ENCODE assay signal across 30 cellular contexts in the genomic region with DNA sequence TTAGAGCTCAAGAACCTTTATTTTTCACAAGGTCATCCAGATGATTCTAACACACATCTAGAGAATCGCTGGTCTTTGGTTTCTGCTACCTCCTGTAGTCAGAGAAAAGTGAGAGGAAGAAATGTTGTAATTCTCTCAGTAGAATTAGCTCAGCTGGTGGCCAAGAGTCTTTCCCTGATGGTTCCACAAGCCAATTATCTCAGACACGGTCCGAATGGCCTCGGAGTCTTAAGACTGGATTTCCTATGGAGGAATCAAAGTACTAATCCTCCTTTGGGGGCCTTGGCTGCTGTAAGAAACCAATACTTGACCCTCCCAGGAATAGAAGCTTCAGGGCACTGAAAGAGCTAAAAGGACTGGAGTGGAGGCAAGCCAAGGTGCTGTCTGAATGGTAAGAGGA. TPM values are rescaled to one million over a fixed set of nuclear protein-coding genes. Genes with fewer than 3 reads are reported as not detected.
"Had no signal": no experiment of that assay in that cellular context is flagged by ENCODE, and none has a peak within 500 bp of the region (broad histone marks: within the 10 kb centered on the region; RNA-seq: fewer than 3 reads in every experiment).

No MANE protein-coding gene starts in this region.

- H3K27me3 ChIP-seq: body of pancreas, esophagus muscularis mucosa, foreskin keratinocyte, gastrocnemius medialis, heart left ventricle had no signal

- H3K9me3 Mint-ChIP-seq: activated CD4-positive, alpha-beta memory T cell treated with anti-CD3 and anti-CD28 coated beads, Interleukin-2, amount 10 ng/mL, durations not matched to agents 7 days and 5 days; activated CD4-positive, alpha-beta T cell treated with anti-CD3 and anti-CD28 coated beads, Interleukin-2, amount 10 ng/mL, durations not matched to agents 7 days and 5 days; activated T-cell treated with anti-CD3 and anti-CD28 coated beads, Interleukin-2, amount 50 U/mL, for 72 hours; effector memory CD8-positive, alpha-beta T cell; T-helper 2 cell treated with Interferon-gamma antibody and Interleukin-4, amounts not matched to agents 5 μg/mL and 100 μg/mL, for 36 hours had no signal

- H3K27ac ChIP-seq: body of pancreas, esophagus muscularis mucosa, foreskin keratinocyte, gastrocnemius medialis, heart left ventricle had no signal

- H3K27ac Mint-ChIP-seq: activated CD4-positive, alpha-beta memory T cell treated with anti-CD3 and anti-CD28 coated beads, Interleukin-2, amount 10 ng/mL, durations not matched to agents 7 days and 5 days; activated CD4-positive, alpha-beta T cell treated with anti-CD3 and anti-CD28 coated beads, Interleukin-2, amount 10 ng/mL, durations not matched to agents 7 days and 5 days; activated naive CD8-positive, alpha-beta T cell; effector memory CD8-positive, alpha-beta T cell; T-helper 17 cell; T-helper 2 cell treated with Interferon-gamma antibody and Interleukin-4, amounts not matched to agents 5 μg/mL and 100 μg/mL, for 36 hours had no signal

- DNase-seq: activated CD4-positive, alpha-beta T cell treated with anti-CD3 and anti-CD28 coated beads for 1 hour; activated CD4-positive, alpha-beta T cell treated with anti-CD3 and anti-CD28 coated beads for 4 hours; activated CD4-positive, alpha-beta T cell treated with anti-CD3 and anti-CD28 coated beads, Interleukin-2, amount 10 ng/mL, durations not matched to agents 7 days and 5 days; activated CD4-positive, alpha-beta T cell treated with anti-CD3 and anti-CD28 coated beads, Interleukin-2, amount 50 U/mL, for 4 hours; activated gamma-delta T cell; activated naive CD4-positive, alpha-beta T cell treated with anti-CD3 and anti-CD28 coated beads, Interleukin-2, amount 50 U/mL, for 16 hours; activated naive CD4-positive, alpha-beta T cell treated with Interleukin-2 at 50 U/mL for 16 hours; activated T-cell treated with anti-CD3 and anti-CD28 coated beads, Interleukin-2, amount 50 U/mL, for 1 hour; activated T-cell treated with anti-CD3 and anti-CD28 coated beads, Interleukin-2, amount 50 U/mL, for 72 hours; amniotic stem cell; anterior cingulate cortex; body of pancreas; caudate nucleus; cortex of kidney; dermis blood vessel endothelial cell; effector CD4-positive, alpha-beta T cell; effector memory CD8-positive, alpha-beta T cell; erythroblast; foreskin keratinocyte; gastrocnemius medialis; glutamatergic neuron; heart left ventricle; T-helper 1 cell; T-helper 17 cell; T1000 had no signal

- H3K4me1 Mint-ChIP-seq: activated CD4-positive, alpha-beta memory T cell treated with anti-CD3 and anti-CD28 coated beads, Interleukin-2, amount 10 ng/mL, durations not matched to agents 7 days and 5 days; activated CD4-positive, alpha-beta T cell treated with anti-CD3 and anti-CD28 coated beads, Interleukin-2, amount 10 ng/mL, durations not matched to agents 7 days and 5 days; T-helper 17 cell had no signal

- H3K4me3 Mint-ChIP-seq: activated CD4-positive, alpha-beta memory T cell treated with anti-CD3 and anti-CD28 coated beads, Interleukin-2, amount 10 ng/mL, durations not matched to agents 7 days and 5 days; activated CD4-positive, alpha-beta T cell treated with anti-CD3 and anti-CD28 coated beads, Interleukin-2, amount 10 ng/mL, durations not matched to agents 7 days and 5 days; activated naive CD8-positive, alpha-beta T cell; activated T-cell treated with anti-CD3 and anti-CD28 coated beads, Interleukin-2, amount 50 U/mL, for 72 hours; effector memory CD8-positive, alpha-beta T cell; T-helper 17 cell; T-helper 2 cell treated with Interferon-gamma antibody and Interleukin-4, amounts not matched to agents 5 μg/mL and 100 μg/mL, for 36 hours had no signal

- H3K9me3 ChIP-seq: body of pancreas, esophagus muscularis mucosa, gastrocnemius medialis, heart left ventricle had no signal

- H3K4me3 ChIP-seq: body of pancreas, esophagus muscularis mucosa, gastrocnemius medialis, heart left ventricle had no signal

- ATAC-seq: activated T-cell treated with anti-CD3 and anti-CD28 coated beads, Interleukin-2, amount 50 U/mL, for 72 hours; body of pancreas; effector memory CD8-positive, alpha-beta T cell; foreskin keratinocyte; gastrocnemius medialis; heart left ventricle; T-helper 17 cell had no signal

- H3K27me3 Mint-ChIP-seq: activated CD4-positive, alpha-beta memory T cell treated with anti-CD3 and anti-CD28 coated beads, Interleukin-2, amount 10 ng/mL, durations not matched to agents 7 days and 5 days; activated CD4-positive, alpha-beta T cell treated with anti-CD3 and anti-CD28 coated beads, Interleukin-2, amount 10 ng/mL, durations not matched to agents 7 days and 5 days; activated naive CD8-positive, alpha-beta T cell; effector memory CD8-positive, alpha-beta T cell; T-helper 17 cell had no signal

- H3K4me1 ChIP-seq: body of pancreas, foreskin keratinocyte, gastrocnemius medialis had no signal

RNA-seq across cellular contexts. Expression of a gene that starts 39.4 kb away (rescaled TPM):
- total RNA-seq: activated CD4-positive, alpha-beta memory T cell treated with anti-CD3 and anti-CD28 coated beads, Interleukin-2, amount 10 ng/mL, durations not matched to agents 7 days and 5 days; activated CD4-positive, alpha-beta T cell treated with anti-CD3 and anti-CD28 coated beads, Interleukin-2, amount 10 ng/mL, durations not matched to agents 7 days and 5 days; activated T-cell treated with anti-CD3 and anti-CD28 coated beads, Interleukin-2, amount 50 U/mL, for 72 hours; body of pancreas; chondrocyte; dermis blood vessel endothelial cell; foreskin keratinocyte; gastrocnemius medialis; T-helper 17 cell had no signal
- polyA plus RNA-seq: foreskin keratinocyte had no signal
